In the genomic region with DNA sequence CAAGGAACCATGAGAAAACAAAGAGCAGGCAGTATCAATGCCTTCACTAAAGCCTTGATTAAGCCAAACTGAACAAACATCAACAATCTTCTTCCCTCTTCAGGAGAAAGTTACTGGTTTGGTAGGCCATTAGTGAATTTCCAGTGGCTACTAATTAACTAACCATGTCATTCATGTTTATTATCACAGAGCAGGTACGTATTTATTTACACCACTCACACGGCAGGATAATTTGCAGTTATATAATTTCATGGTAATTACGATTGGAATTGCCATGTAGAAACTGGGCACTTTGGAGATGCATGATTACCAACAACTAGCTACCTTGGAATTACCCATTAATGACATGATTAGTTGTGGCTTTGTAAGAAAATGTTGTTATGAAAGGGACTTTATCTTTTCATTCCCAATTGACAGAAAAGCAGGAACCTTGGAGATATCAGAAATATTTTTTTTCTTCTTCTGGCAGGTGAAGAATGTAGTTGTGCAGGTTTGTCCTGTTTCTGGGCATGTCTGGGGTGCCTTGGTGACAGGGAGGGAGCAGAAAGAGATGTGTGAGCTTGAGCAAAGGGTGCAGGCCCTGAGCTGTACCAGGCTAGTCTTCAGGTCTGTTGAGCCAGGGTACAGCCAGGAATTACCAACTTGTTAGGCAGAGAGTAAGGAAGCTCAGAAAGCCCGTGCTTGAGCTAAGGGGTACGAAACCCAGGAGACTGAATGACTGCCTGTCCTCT, we compare ENCODE assay signal across 20 cellular contexts.
DNase-seq lines count a peak whose midpoint lies in the region; ATAC-seq, FAIRE-seq and TF ChIP-seq lines count a peak whose summit lies in the region.
"Had no signal": no experiment of that assay in that cellular context is flagged by ENCODE, and none has a peak within 500 bp of the region (broad histone marks: within the 10 kb centered on the region; RNA-seq: fewer than 3 reads in every experiment).

No MANE protein-coding gene starts in this region.

- no peaks in the 10 kb centered on the region for H3K9me3 Mint-ChIP-seq in activated CD8-positive, alpha-beta T cell treated with anti-CD3 and anti-CD28 coated beads, Interleukin-2, amount 10 ng/mL, durations not matched to agents 7 days and 5 days (ENCODE audit: insufficient read depth)
- peaks cover 0 to 5% (median 1%) of the 10 kb centered on the region in 6 donors for H3K9me3 Mint-ChIP-seq in immature natural killer cell
- H3K9me3 Mint-ChIP-seq: activated B cell treated with CpG ODN at 0.5 μM for 24 hours; activated naive CD4-positive, alpha-beta T cell treated with anti-CD3 and anti-CD28 coated beads, Interleukin-2, amount 50 U/mL, for 72 hours; CD8-positive, alpha-beta memory T cell; central memory CD8-positive, alpha-beta T cell; stimulated activated naive B cell treated with anti-CD40 and anti-IgM and Interleukin-4, amounts not matched to agents 10 μg/mL and 1 μg/mL and 100 μg/mL, for 72 hours had no signal

- no peak overlapping the region for H3K4me3 Mint-ChIP-seq in activated CD8-positive, alpha-beta T cell treated with anti-CD3 and anti-CD28 coated beads, Interleukin-2, amount 10 ng/mL, durations not matched to agents 7 days and 5 days
- H3K4me3 Mint-ChIP-seq in immature natural killer cell = no peak overlapping the region
- H3K4me3 Mint-ChIP-seq: activated B cell treated with CpG ODN at 0.5 μM for 24 hours; CD8-positive, alpha-beta memory T cell; central memory CD8-positive, alpha-beta T cell; stimulated activated naive B cell treated with anti-CD40 and anti-IgM and Interleukin-4, amounts not matched to agents 10 μg/mL and 1 μg/mL and 100 μg/mL, for 72 hours had no signal

- no peaks in the 10 kb centered on the region for H3K27me3 ChIP-seq in heart left ventricle
- no peaks in the 10 kb centered on the region for H3K27me3 ChIP-seq in muscle layer of colon (ENCODE audit: control insufficient read depth in 1 of 2, insufficient read depth in 2 of 2, low read length in 2 of 2)
- H3K27me3 ChIP-seq in uterus = no peaks in the 10 kb centered on the region

- no peak overlapping the region for H3K27ac Mint-ChIP-seq in activated CD8-positive, alpha-beta T cell treated with anti-CD3 and anti-CD28 coated beads, Interleukin-2, amount 10 ng/mL, durations not matched to agents 7 days and 5 days
- H3K27ac Mint-ChIP-seq in immature natural killer cell = peak overlapping the region in 1 of 6 donors; percentile 11
- H3K27ac Mint-ChIP-seq: activated B cell treated with CpG ODN at 0.5 μM for 24 hours; activated naive CD4-positive, alpha-beta T cell treated with anti-CD3 and anti-CD28 coated beads, Interleukin-2, amount 50 U/mL, for 72 hours; stimulated activated naive B cell treated with anti-CD40 and anti-IgM and Interleukin-4, amounts not matched to agents 10 μg/mL and 1 μg/mL and 100 μg/mL, for 72 hours had no signal

- FAIRE-seq in GM12892 (lab: Jason Lieb, UNC) = no peak
- FAIRE-seq: A549 had no signal

- POLR2A ChIA-PET in activated CD8-positive, alpha-beta T cell treated with anti-CD3 and anti-CD28 coated beads, Interleukin-2, amount 10 ng/mL, durations not matched to agents 7 days and 5 days (lab: Charles Lee) = no interaction called here

- CTCF ChIA-PET in activated CD8-positive, alpha-beta T cell treated with anti-CD3 and anti-CD28 coated beads, Interleukin-2, amount 10 ng/mL, durations not matched to agents 7 days and 5 days (lab: Charles Lee) = interaction anchor here (0.8 to 6.9 kb wide), 8 partner anchors 13 to 409 kb away, joined by 3 to 135 read pairs (median 21); no protein-coding TSS in a partner anchor

- no peak for TF ChIP-seq POLR2A in heart left ventricle (IDR thresholded peaks at IDR 0.05)
- TF ChIP-seq POLR2A in uterus (IDR thresholded peaks at IDR 0.05) = no peak
- no peak for TF ChIP-seq POLR2A in GM12892 (IDR thresholded peaks at IDR 0.05; ENCODE audit: low read depth, low read length)

- H3K36me3 Mint-ChIP-seq in activated CD8-positive, alpha-beta T cell treated with anti-CD3 and anti-CD28 coated beads, Interleukin-2, amount 10 ng/mL, durations not matched to agents 7 days and 5 days (ENCODE audit: low read depth) = no peaks in the 10 kb centered on the region
- peaks cover 0 to 5% (median 0%) of the 10 kb centered on the region in 3 donors for H3K36me3 Mint-ChIP-seq in immature natural killer cell
- H3K36me3 Mint-ChIP-seq: activated naive CD4-positive, alpha-beta T cell treated with anti-CD3 and anti-CD28 coated beads, Interleukin-2, amount 50 U/mL, for 72 hours; stimulated activated naive B cell treated with anti-CD40 and anti-IgM and Interleukin-4, amounts not matched to agents 10 μg/mL and 1 μg/mL and 100 μg/mL, for 72 hours had no signal

- 94 to 97% (median 95%) methylated on average over 5 of the region's 5 CpGs for WGBS in heart left ventricle, 4 donors

- DNase-seq in heart left ventricle (no peak), Right ventricle myocardium inferior (ENCODE audit: missing footprints) (no peak), epithelial cell of prostate (ENCODE audit: low read depth, low spot score) (no peak), uterus (no peak), GM12892 (ENCODE audit: insufficient read length) (no peak), immature natural killer cell (no peak)
- DNase-seq in activated CD8-positive, alpha-beta T cell treated with anti-CD3 and anti-CD28 coated beads, Interleukin-2, amount 10 ng/mL, durations not matched to agents 7 days and 5 days = no peak
- DNase-seq: activated B cell treated with CpG ODN at 0.5 μM for 24 hours; activated CD8-positive, alpha-beta memory T cell treated with anti-CD3 and anti-CD28 coated beads, Interleukin-2, amount 50 U/mL, for 48 hours; CD8-positive, alpha-beta memory T cell; H7; MM.1S; NCI-H2171 treated with DMSO at 0.1 percent for 48 hours; stimulated activated CD4-positive, alpha-beta T cell treated with anti-CD3 and anti-CD28 coated beads, Interleukin-4, amount 100 ng/mL, for 1 hour; stimulated activated naive B cell treated with anti-CD40 and anti-IgM and Interleukin-4, amounts not matched to agents 10 μg/mL and 1 μg/mL and 100 μg/mL, for 72 hours had no signal

- H3K4me1 Mint-ChIP-seq in activated CD8-positive, alpha-beta T cell treated with anti-CD3 and anti-CD28 coated beads, Interleukin-2, amount 10 ng/mL, durations not matched to agents 7 days and 5 days (ENCODE audit: low read depth) = peaks cover 8% of the 10 kb centered on the region
- peaks cover 17 to 30% of the 10 kb centered on the region in 2 donors for H3K4me1 Mint-ChIP-seq in immature natural killer cell

- no peak for ATAC-seq in heart left ventricle
- ATAC-seq in Right ventricle myocardium inferior = no peak
- ATAC-seq in activated CD8-positive, alpha-beta T cell treated with anti-CD3 and anti-CD28 coated beads, Interleukin-2, amount 10 ng/mL, durations not matched to agents 7 days and 5 days = no peak
- ATAC-seq: activated naive CD4-positive, alpha-beta T cell treated with anti-CD3 and anti-CD28 coated beads, Interleukin-2, amount 50 U/mL, for 72 hours; stimulated activated naive B cell treated with anti-CD40 and anti-IgM and Interleukin-4, amounts not matched to agents 10 μg/mL and 1 μg/mL and 100 μg/mL, for 72 hours had no signal

- no peak for TF ChIP-seq CTCF in heart left ventricle (IDR thresholded peaks at IDR 0.05)
- TF ChIP-seq CTCF in uterus (IDR thresholded peaks at IDR 0.05) = no peak

- H3K9ac ChIP-seq in muscle layer of colon (ENCODE audit: low read length) = no peak overlapping the region

- H3K36me3 ChIP-seq in heart left ventricle = no peaks in the 10 kb centered on the region
- no peaks in the 10 kb centered on the region for H3K36me3 ChIP-seq in muscle layer of colon (ENCODE audit: insufficient read depth, low read length)
- no peaks in the 10 kb centered on the region for H3K36me3 ChIP-seq in uterus

- H3K4me1 ChIP-seq in heart left ventricle = peaks cover 0 to 34% (median 16%) of the 10 kb centered on the region in 12 donors
- peaks cover 39% of the 10 kb centered on the region for H3K4me1 ChIP-seq in muscle layer of colon (ENCODE audit: insufficient read depth, low read length)
- H3K4me1 ChIP-seq in uterus = no peaks in the 10 kb centered on the region
- H3K4me1 ChIP-seq: A549 had no signal

- H3K27me3 Mint-ChIP-seq in activated CD8-positive, alpha-beta T cell treated with anti-CD3 and anti-CD28 coated beads, Interleukin-2, amount 10 ng/mL, durations not matched to agents 7 days and 5 days (ENCODE audit: low read depth) = no peaks in the 10 kb centered on the region
- peaks cover 0 to 2% (median 0%) of the 10 kb centered on the region in 3 donors for H3K27me3 Mint-ChIP-seq in immature natural killer cell (ENCODE audit: low read depth in 3 of 3)
- H3K27me3 Mint-ChIP-seq: activated B cell treated with CpG ODN at 0.5 μM for 24 hours; central memory CD8-positive, alpha-beta T cell had no signal

- intact Hi-C loops in heart left ventricle (cut with DNase I) (loop anchor here in 9 of 10 donors (2.0 to 10.0 kb wide), 12 partner anchors 129 to 916 kb away; no protein-coding TSS in a partner anchor), Right ventricle myocardium inferior (cut with DNase I) (loop anchor here (5.0 to 10.0 kb wide), 4 partner anchors 116 to 411 kb away; no protein-coding TSS in a partner anchor), uterus (cut with DNase I; ENCODE audit: low total_unique reads) (loop anchor here (5.0 kb wide), 1 partner anchor 331 kb away; no protein-coding TSS in a partner anchor)

- H3K4me3 ChIP-seq in heart left ventricle (no peak overlapping the region), muscle layer of colon (ENCODE audit: low read depth in 1 of 2, low read length in 2 of 2) (no peak overlapping the region), uterus (no peak overlapping the region)
- H3K4me3 ChIP-seq: A549, mucosa of descending colon had no signal

- H3K27ac ChIP-seq in heart left ventricle (peak overlapping the region in 10 of 12 donors; percentile 31 to 82 (median 58)), epithelial cell of prostate (peak overlapping the region; percentile 16), muscle layer of colon (ENCODE audit: low read depth, low read length) (peak overlapping the region; percentile 79), uterus (peak overlapping the region; percentile 77 to 79)
- H3K27ac ChIP-seq: A549 had no signal

- H3K9me3 ChIP-seq in heart left ventricle (no peaks in the 10 kb centered on the region), muscle layer of colon (ENCODE audit: low read length) (no peaks in the 10 kb centered on the region), uterus (no peaks in the 10 kb centered on the region)
- H3K9me3 ChIP-seq: A549, mucosa of descending colon had no signal

Comparison
In these comparisons a context has a peak if more than half of its experiments do, and no peak if none do; other contexts are left out.
1. H3K27ac ChIP-seq: peak in every context shown above with its lines; median percentile 79 in muscle layer of colon; 78 in uterus; 58 in heart left ventricle; 16 in epithelial cell of prostate.